ENCODE assay signal across 34 cellular contexts in the genomic region with DNA sequence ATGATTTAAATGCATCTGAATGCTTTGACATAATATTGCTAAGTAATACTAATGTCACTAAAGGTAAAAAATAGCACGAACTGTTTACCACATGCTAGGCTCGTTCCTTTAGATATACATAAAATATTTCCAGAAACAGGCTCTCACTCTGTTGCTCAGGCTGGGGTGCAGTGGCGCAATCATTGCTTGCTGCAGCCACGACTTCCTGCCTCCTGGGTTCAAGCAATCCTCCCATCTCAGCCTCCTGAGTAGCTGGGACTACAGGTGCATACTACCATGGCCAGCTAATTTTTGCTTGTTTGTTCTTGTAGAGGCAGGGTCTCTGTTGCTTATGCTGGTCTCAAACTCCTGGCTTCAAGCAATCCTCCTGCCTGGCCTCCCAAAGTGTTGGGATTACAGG.
"Had no signal": no experiment of that assay in that cellular context is flagged by ENCODE, and none has a peak within 500 bp of the region (broad histone marks: within the 10 kb centered on the region; RNA-seq: fewer than 3 reads in every experiment).

No MANE protein-coding gene starts in this region.

- H3K27me3 Mint-ChIP-seq: activated CD4-positive, alpha-beta memory T cell treated with anti-CD3 and anti-CD28 coated beads, Interleukin-2, amount 10 ng/mL, durations not matched to agents 7 days and 5 days; activated CD8-positive, alpha-beta memory T cell treated with anti-CD3 and anti-CD28 coated beads, Interleukin-2, amount 10 ng/mL, durations not matched to agents 7 days and 5 days; activated naive CD4-positive, alpha-beta T cell treated with anti-CD3 and anti-CD28 coated beads, Interleukin-2, amount 10 ng/mL, durations not matched to agents 7 days and 5 days; activated naive CD8-positive, alpha-beta T cell; activated naive CD8-positive, alpha-beta T cell treated with anti-CD3 and anti-CD28 coated beads, Interleukin-2, amount 50 U/mL, for 24 hours had no signal

- H3K27ac ChIP-seq: WERI-Rb-1 had no signal

- H3K9me3 Mint-ChIP-seq: activated CD4-positive, alpha-beta memory T cell treated with anti-CD3 and anti-CD28 coated beads, Interleukin-2, amount 10 ng/mL, durations not matched to agents 7 days and 5 days had no signal

- H3K27ac Mint-ChIP-seq: activated CD4-positive, alpha-beta memory T cell treated with anti-CD3 and anti-CD28 coated beads, Interleukin-2, amount 10 ng/mL, durations not matched to agents 7 days and 5 days; activated CD8-positive, alpha-beta memory T cell treated with anti-CD3 and anti-CD28 coated beads, Interleukin-2, amount 10 ng/mL, durations not matched to agents 7 days and 5 days; activated naive CD4-positive, alpha-beta T cell treated with anti-CD3 and anti-CD28 coated beads, Interleukin-2, amount 10 ng/mL, durations not matched to agents 7 days and 5 days; activated naive CD8-positive, alpha-beta T cell; activated naive CD8-positive, alpha-beta T cell treated with anti-CD3 and anti-CD28 coated beads, Interleukin-2, amount 50 U/mL, for 24 hours; brain had no signal

- H3K4me3 Mint-ChIP-seq: activated CD4-positive, alpha-beta memory T cell treated with anti-CD3 and anti-CD28 coated beads, Interleukin-2, amount 10 ng/mL, durations not matched to agents 7 days and 5 days; activated CD8-positive, alpha-beta memory T cell treated with anti-CD3 and anti-CD28 coated beads, Interleukin-2, amount 10 ng/mL, durations not matched to agents 7 days and 5 days; activated naive CD4-positive, alpha-beta T cell treated with anti-CD3 and anti-CD28 coated beads, Interleukin-2, amount 10 ng/mL, durations not matched to agents 7 days and 5 days; activated naive CD8-positive, alpha-beta T cell; activated naive CD8-positive, alpha-beta T cell treated with anti-CD3 and anti-CD28 coated beads, Interleukin-2, amount 50 U/mL, for 24 hours; brain had no signal

- DNase-seq: activated CD4-positive, alpha-beta memory T cell treated with anti-CD3 and anti-CD28 coated beads, Interleukin-2, amount 10 ng/mL, durations not matched to agents 7 days and 5 days; activated CD4-positive, alpha-beta T cell treated with anti-CD3 and anti-CD28 coated beads for 1 hour; activated CD4-positive, alpha-beta T cell treated with anti-CD3 and anti-CD28 coated beads for 48 hours; activated CD4-positive, CD25-positive, alpha-beta regulatory T cell; activated CD8-positive, alpha-beta memory T cell treated with anti-CD3 and anti-CD28 coated beads for 24 hours; activated CD8-positive, alpha-beta memory T cell treated with anti-CD3 and anti-CD28 coated beads, Interleukin-2, amount 10 ng/mL, durations not matched to agents 7 days and 5 days; activated CD8-positive, alpha-beta memory T cell treated with anti-CD3 and anti-CD28 coated beads, Interleukin-2, amount 50 U/mL, for 48 hours; activated effector memory CD4-positive, alpha-beta T cell treated with Interleukin-2 at 50 U/mL for 16 hours; activated naive CD4-positive, alpha-beta T cell treated with anti-CD3 and anti-CD28 coated beads, Interleukin-2, amount 10 ng/mL, durations not matched to agents 7 days and 5 days; activated naive CD8-positive, alpha-beta T cell treated with anti-CD3 and anti-CD28 coated beads, Interleukin-2, amount 50 U/mL, for 24 hours; activated T-cell treated with anti-CD3 and anti-CD28 coated beads, Interleukin-2, amount 50 U/mL, for 48 hours; anterior cingulate cortex; caudate nucleus; cerebellar nuclear complex; Karpas-422; MG63; NCI-H1048; NCI-H1105 treated with DMSO at 0.1 percent for 48 hours; NCI-H1436; NCI-H1694; NCI-H2029; NCI-H345; NCI-H510A; NCI-H526; NCI-H748 treated with DMSO at 0.1 percent for 48 hours; OCI-M1; Right ventricle myocardium superior; SW 1271; T-helper 1 cell; T-helper 2 cell; T-helper 9 cell; WERI-Rb-1 had no signal

- H3K4me3 ChIP-seq: MG63 had no signal

- H3K36me3 ChIP-seq: MG63, WERI-Rb-1 had no signal

- H3K4me1 Mint-ChIP-seq: brain had no signal

- H3K27me3 ChIP-seq: MG63 had no signal

- ATAC-seq: activated CD8-positive, alpha-beta memory T cell treated with anti-CD3 and anti-CD28 coated beads, Interleukin-2, amount 10 ng/mL, durations not matched to agents 7 days and 5 days; activated naive CD8-positive, alpha-beta T cell treated with anti-CD3 and anti-CD28 coated beads, Interleukin-2, amount 50 U/mL, for 24 hours had no signal

- H3K9me3 ChIP-seq: MG63 had no signal
